13 cellular contexts compared by ENCODE assay signal in the genomic region with DNA sequence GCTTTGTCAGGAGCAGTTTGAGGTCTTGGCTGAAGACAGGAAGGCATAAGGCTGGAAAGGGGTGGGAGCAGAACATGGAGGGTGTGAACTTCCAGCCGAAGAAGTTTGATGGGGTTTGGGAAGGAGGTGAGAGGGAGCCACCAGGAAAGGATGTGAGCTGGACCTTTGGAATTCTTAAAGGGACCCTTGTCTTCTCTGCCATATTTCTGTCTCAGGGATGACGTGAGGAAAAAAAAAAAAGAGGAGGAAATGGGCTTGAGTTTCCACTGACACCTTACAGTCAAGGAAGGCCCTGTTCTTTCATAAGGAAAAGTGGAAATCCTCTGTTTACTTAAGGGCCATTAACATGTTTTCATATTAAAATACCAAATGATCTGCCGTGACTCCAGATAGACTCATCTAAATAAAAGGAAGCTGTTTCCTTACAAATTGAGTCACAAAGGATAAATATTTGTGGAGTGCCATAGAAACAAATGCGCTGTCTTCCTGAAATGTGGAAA.
DNase-seq lines count a peak whose midpoint lies in the region; ATAC-seq and TF ChIP-seq lines count a peak whose summit lies in the region.
"Had no signal": no experiment of that assay in that cellular context is flagged by ENCODE, and none has a peak within 500 bp of the region (broad histone marks: within the 10 kb centered on the region; RNA-seq: fewer than 3 reads in every experiment).

No MANE protein-coding gene starts in this region.

- in situ Hi-C loops in transverse colon (cut with MboI; ENCODE audit: low pct_ligation_motif_present in 1 of 4, low pct_unique_long_range_greater_than_20kb in 1 of 4, low sequenced_read_pairs in 3 of 4) = no loop called here

- no peaks in the 10 kb centered on the region for H3K9me3 ChIP-seq in transverse colon
- no peaks in the 10 kb centered on the region for H3K9me3 ChIP-seq in testis
- H3K9me3 ChIP-seq in breast epithelium = no peaks in the 10 kb centered on the region

- peaks cover 15% of the 10 kb centered on the region for H3K4me1 Mint-ChIP-seq in HFFc6 (ENCODE audit: low read depth)
- H3K4me1 Mint-ChIP-seq in WTC11 = peaks cover 8% of the 10 kb centered on the region
- H3K4me1 Mint-ChIP-seq: endodermal cell had no signal

- H3K27ac Mint-ChIP-seq in HFFc6 (no peak overlapping the region), WTC11 (no peak overlapping the region)
- H3K27ac Mint-ChIP-seq: activated CD4-positive, alpha-beta T cell treated with anti-CD3 and anti-CD28 coated beads for 36 hours; activated naive CD4-positive, alpha-beta T cell treated with anti-CD3 and anti-CD28 coated beads, Interleukin-2, amount 10 ng/mL, durations not matched to agents 7 days and 5 days; endodermal cell had no signal

- CTCF ChIA-PET in WTC11 (lab: Charles Lee) = interaction anchor here (0.7 to 1.5 kb wide), 2 partner anchors 50 to 230 kb away, joined by 3 to 5 read pairs; no protein-coding TSS in a partner anchor

- H3K27me3 Mint-ChIP-seq in HFFc6 (ENCODE audit: insufficient read depth) (no peaks in the 10 kb centered on the region), WTC11 (ENCODE audit: low read depth) (no peaks in the 10 kb centered on the region)
- H3K27me3 Mint-ChIP-seq: activated CD4-positive, alpha-beta T cell treated with anti-CD3 and anti-CD28 coated beads for 36 hours; activated naive CD4-positive, alpha-beta T cell treated with anti-CD3 and anti-CD28 coated beads, Interleukin-2, amount 10 ng/mL, durations not matched to agents 7 days and 5 days had no signal

- no peak overlapping the region for H3K4me3 Mint-ChIP-seq in HFFc6
- no peak overlapping the region for H3K4me3 Mint-ChIP-seq in WTC11
- H3K4me3 Mint-ChIP-seq: activated CD4-positive, alpha-beta T cell treated with anti-CD3 and anti-CD28 coated beads for 36 hours; activated naive CD4-positive, alpha-beta T cell treated with anti-CD3 and anti-CD28 coated beads, Interleukin-2, amount 10 ng/mL, durations not matched to agents 7 days and 5 days; endodermal cell had no signal

- intact Hi-C loops in transverse colon (cut with DNase I; ENCODE audit: low total_unique reads) (no loop called here), testis (cut with DNase I; ENCODE audit: low total_unique reads) (no loop called here), breast epithelium (cut with DNase I; ENCODE audit: low total_unique reads) (no loop called here)

- H3K4me3 ChIP-seq in transverse colon (no peak overlapping the region), testis (no peak overlapping the region), breast epithelium (no peak overlapping the region)

- TF ChIP-seq CTCF in HFFc6 (IDR thresholded peaks at IDR 0.05) = no peak
- TF ChIP-seq CTCF in WTC11 (IDR thresholded peaks at IDR 0.05) = no peak
- no peak for TF ChIP-seq CTCF in transverse colon (IDR thresholded peaks at IDR 0.05)
- TF ChIP-seq CTCF in testis (IDR thresholded peaks at IDR 0.05) = no peak
- TF ChIP-seq CTCF in breast epithelium (IDR thresholded peaks at IDR 0.05) = no peak

- DNase-seq in HFFc6 (peak; percentile 88), WTC11 (ENCODE audit: low spot score) (no peak), hepatic stellate cell (ENCODE audit: low spot score) (peak; percentile 8), transverse colon (no peak), testis (no peak), NOMO-1 (lab: John Stamatoyannopoulos, UW; ENCODE audit: unreplicated experiment in 2 of 2) (no peak), breast epithelium (ENCODE audit: low spot score in 2 of 2) (no peak)
- DNase-seq: activated CD4-positive, alpha-beta T cell treated with anti-CD3 and anti-CD28 coated beads for 36 hours; activated naive CD4-positive, alpha-beta T cell treated with anti-CD3 and anti-CD28 coated beads, Interleukin-2, amount 10 ng/mL, durations not matched to agents 7 days and 5 days; endodermal cell; NCI-H1694 treated with DMSO at 0.1 percent for 48 hours; SIG-M5; stimulated activated naive CD4-positive, alpha-beta T cell treated with Interleukin-2 at 50 U/mL for 16 hours had no signal

- H3K36me3 Mint-ChIP-seq in HFFc6 (ENCODE audit: low read depth) (no peaks in the 10 kb centered on the region), WTC11 (no peaks in the 10 kb centered on the region)
- H3K36me3 Mint-ChIP-seq: activated naive CD4-positive, alpha-beta T cell treated with anti-CD3 and anti-CD28 coated beads, Interleukin-2, amount 10 ng/mL, durations not matched to agents 7 days and 5 days had no signal

- TF ChIP-seq EP300 in transverse colon (IDR thresholded peaks at IDR 0.05; ENCODE audit: low read depth) = no peak

- H3K27ac ChIP-seq in transverse colon = peak overlapping the region; percentile 35 to 70 (median 62)
- H3K27ac ChIP-seq in testis = no peak overlapping the region
- H3K27ac ChIP-seq in breast epithelium = peak overlapping the region in 1 of 2 donors; percentile 76

- 62 to 81% methylated on average over 4 of the region's 4 CpGs for WGBS in transverse colon (ENCODE audit: low coverage in 1 of 2), 2 donors
- 80 to 84% methylated on average over 4 of the region's 4 CpGs for WGBS in testis, 2 donors

- H3K27me3 ChIP-seq in transverse colon = no peaks in the 10 kb centered on the region
- H3K27me3 ChIP-seq in testis = no peaks in the 10 kb centered on the region
- no peaks in the 10 kb centered on the region for H3K27me3 ChIP-seq in breast epithelium

- no peaks in the 10 kb centered on the region for H3K9me3 Mint-ChIP-seq in HFFc6
- H3K9me3 Mint-ChIP-seq in WTC11 = no peaks in the 10 kb centered on the region
- H3K9me3 Mint-ChIP-seq: activated naive CD4-positive, alpha-beta T cell treated with anti-CD3 and anti-CD28 coated beads, Interleukin-2, amount 10 ng/mL, durations not matched to agents 7 days and 5 days; endodermal cell had no signal

- H3K36me3 ChIP-seq in transverse colon (no peaks in the 10 kb centered on the region), testis (ENCODE audit: low read depth, missing control alignments) (no peaks in the 10 kb centered on the region), breast epithelium (no peaks in the 10 kb centered on the region)

- peaks cover 9 to 59% (median 28%) of the 10 kb centered on the region in 4 donors for H3K4me1 ChIP-seq in transverse colon
- H3K4me1 ChIP-seq in testis = no peaks in the 10 kb centered on the region
- H3K4me1 ChIP-seq in breast epithelium = no peaks in the 10 kb centered on the region

- ATAC-seq in WTC11 = peak; percentile 55
- ATAC-seq: activated CD4-positive, alpha-beta T cell treated with anti-CD3 and anti-CD28 coated beads for 36 hours had no signal

- no peak for TF ChIP-seq POLR2A in transverse colon (IDR thresholded peaks at IDR 0.05)
- no peak for TF ChIP-seq POLR2A in testis (IDR thresholded peaks at IDR 0.05)
- no peak for TF ChIP-seq POLR2A in breast epithelium (IDR thresholded peaks at IDR 0.05)

- POLR2A ChIA-PET in WTC11 (lab: Charles Lee) = no interaction called here

TF ChIP-seq in WTC11, 78 proteins besides CTCF, POLR2A, EP300 and RAD21:
- TF ChIP-seq, protein P1, sequence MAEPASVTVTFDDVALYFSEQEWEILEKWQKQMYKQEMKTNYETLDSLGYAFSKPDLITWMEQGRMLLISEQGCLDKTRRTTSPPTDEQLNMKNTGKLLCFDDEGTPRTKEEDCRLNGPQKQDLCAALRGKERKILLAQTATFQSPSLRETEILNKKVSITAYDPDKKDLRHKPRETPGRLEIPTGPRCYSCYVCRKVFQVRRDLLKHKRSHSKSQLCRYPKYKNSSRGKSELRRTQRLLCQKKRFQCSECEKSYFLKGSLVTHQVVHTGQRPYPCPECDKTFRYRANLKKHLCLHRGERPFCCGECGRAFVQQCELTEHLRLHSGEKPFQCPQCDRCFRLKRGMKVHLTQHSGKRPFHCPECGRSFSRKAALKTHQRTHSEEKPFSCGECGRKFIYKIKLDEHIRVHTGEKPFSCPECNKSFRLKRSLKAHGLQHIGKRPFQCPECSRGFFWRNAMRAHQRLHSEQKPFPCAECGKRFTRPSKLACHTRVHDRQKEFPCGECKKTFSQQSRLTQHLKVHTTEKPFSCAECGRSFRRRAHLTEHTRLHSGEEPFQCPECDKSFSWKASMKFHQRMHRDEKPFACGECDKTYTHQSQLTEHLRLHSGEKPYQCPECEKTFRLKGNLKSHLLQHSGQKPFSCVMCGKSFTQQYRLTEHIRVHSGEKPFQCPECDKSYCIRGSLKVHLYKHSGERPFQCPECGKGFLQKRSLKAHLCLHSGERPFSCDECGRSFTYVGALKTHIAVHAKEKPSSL (CRISPR knock-in tag; conservative IDR thresholded peaks at IDR 0.05) = no peak
- TF ChIP-seq, protein P2, sequence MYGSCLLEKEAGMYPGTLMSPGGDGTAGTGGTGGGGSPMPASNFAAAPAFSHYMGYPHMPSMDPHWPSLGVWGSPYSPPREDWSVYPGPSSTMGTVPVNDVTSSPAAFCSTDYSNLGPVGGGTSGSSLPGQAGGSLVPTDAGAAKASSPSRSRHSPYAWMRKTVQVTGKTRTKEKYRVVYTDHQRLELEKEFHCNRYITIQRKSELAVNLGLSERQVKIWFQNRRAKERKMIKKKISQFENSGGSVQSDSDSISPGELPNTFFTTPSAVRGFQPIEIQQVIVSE (CRISPR knock-in tag; IDR thresholded peaks at IDR 0.05; ENCODE audit: borderline replicate concordance) = no peak

Comparison
In these comparisons a context has a peak if more than half of its experiments do, and no peak if none do; other contexts are left out.
1. DNase-seq: peak in HFFc6 (single experiment) and hepatic stellate cell (single experiment); none in WTC11 (single experiment), transverse colon (single experiment), testis (single experiment), NOMO-1 (0 of 2) and breast epithelium (0 of 2).
2. H3K27ac ChIP-seq: peak in transverse colon (4 of 4); none in testis (0 of 2).